Comparison of ENCODE assay signal across 12 cellular contexts in genomic region chr18:48825101-48825745, GRCh38.
DNase-seq lines count a peak whose midpoint lies in the region; ATAC-seq, FAIRE-seq and TF ChIP-seq lines count a peak whose summit lies in the region.
"Had no signal": no experiment of that assay in that cellular context is flagged by ENCODE, and none has a peak within 500 bp of the region (broad histone marks: within the 10 kb centered on the region; RNA-seq: fewer than 3 reads in every experiment).

No MANE protein-coding gene starts in this region.

- TF ChIP-seq POLR2A in endothelial cell of umbilical vein (IDR thresholded peaks at IDR 0.05; ENCODE audit: low read depth, low read length), result no peak

- BruUV-seq in endothelial cell of umbilical vein (replicated peaks; lab: Mats Ljungman, UMichigan), result no TSS peak

- POLR2A ChIA-PET in endothelial cell of umbilical vein (lab: Charles Lee), result no interaction called here

- H3K4me1 ChIP-seq in ACC112 (ENCODE audit: control insufficient read depth, insufficient read depth, low read length, unreplicated experiment), result peaks cover 47% of the 10 kb centered on the region
- H3K4me1 ChIP-seq in SJSA1 (replicated peaks), result peaks cover 29% of the 10 kb centered on the region
- H3K4me1 ChIP-seq in endothelial cell of umbilical vein (ENCODE audit: control insufficient read depth, extremely low read depth, insufficient read depth, low read length), result peaks cover 26% of the 10 kb centered on the region

- H3K36me3 ChIP-seq in ACC112 (ENCODE audit: insufficient read depth, low read length), result peaks cover 13% of the 10 kb centered on the region
- H3K36me3 ChIP-seq in SJSA1, result peaks cover 96% of the 10 kb centered on the region
- no peaks in the 10 kb centered on the region for H3K36me3 ChIP-seq in endothelial cell of umbilical vein (ENCODE audit: control insufficient read depth in 2 of 2, extremely low read depth in 1 of 2, insufficient read depth in 2 of 2, low read length in 2 of 2)

- H3K4me1 Mint-ChIP-seq in natural killer cell, result peaks cover 78 to 88% of the 10 kb centered on the region in 2 donors

- H3K27ac Mint-ChIP-seq in natural killer cell, result peak overlapping the region; percentile 38 to 85

- CTCF ChIA-PET in endothelial cell of umbilical vein (lab: Charles Lee), result interaction anchor here (1.0 kb wide), 1 partner anchor 112 kb away, joined by 3 read pairs; no protein-coding TSS in a partner anchor

- no peaks in the 10 kb centered on the region for H3K9me3 Mint-ChIP-seq in natural killer cell

- H3K79me2 ChIP-seq in ACC112 (ENCODE audit: control insufficient read depth, insufficient read depth, low read length, unreplicated experiment) (peaks cover 4% of the 10 kb centered on the region), endothelial cell of umbilical vein (ENCODE audit: control insufficient read depth, insufficient read depth, low read length) (no peaks in the 10 kb centered on the region)

- peak; percentile 40 to 43 for DNase-seq in SJSA1 (ENCODE audit: low read depth in 1 of 2, low spot score in 2 of 2)
- DNase-seq in endothelial cell of umbilical vein (ENCODE audit: low read depth, low spot score), result peak; percentile 66
- no peak for DNase-seq in natural killer cell
- no peak for DNase-seq in central memory CD4-positive, alpha-beta T cell
- no peak for DNase-seq in epidermal melanocyte (ENCODE audit: insufficient read length, low spot score)
- DNase-seq: NCI-H2227 treated with DMSO at 0.1 percent for 48 hours, nucleus accumbens had no signal

- H3K27me3 ChIP-seq in ACC112 (ENCODE audit: insufficient read depth, low read length) (no peaks in the 10 kb centered on the region), SJSA1 (replicated peaks) (no peaks in the 10 kb centered on the region), endothelial cell of umbilical vein (ENCODE audit: control insufficient read depth in 2 of 2, insufficient read depth in 2 of 2, low read length in 2 of 2) (no peaks in the 10 kb centered on the region)

- ATAC-seq in natural killer cell (no peak), GM18498 (IDR thresholded peaks at IDR 0.05; ENCODE audit: unreplicated experiment) (no peak), HG02970 (IDR thresholded peaks at IDR 0.05; ENCODE audit: low FRiP score, unreplicated experiment) (no peak)
- ATAC-seq: K562 had no signal

- dilution Hi-C loops in endothelial cell of umbilical vein (cut with MboI; ENCODE audit: extremely low pct_ligation_motif_present, low sequenced_read_pairs), result no loop called here

- peak overlapping the region; percentile 51 for H3K4me2 ChIP-seq in endothelial cell of umbilical vein (ENCODE audit: insufficient read depth, low read length)

- no peaks in the 10 kb centered on the region for H3K9me1 ChIP-seq in endothelial cell of umbilical vein (replicated peaks; ENCODE audit: control insufficient read depth, extremely low read depth, insufficient read depth, low read length)

- H3K27ac ChIP-seq in ACC112 (ENCODE audit: low read depth, low read length), result peak overlapping the region; percentile 79
- H3K27ac ChIP-seq in SJSA1, result peak overlapping the region; percentile 48
- no peak overlapping the region for H3K27ac ChIP-seq in endothelial cell of umbilical vein (ENCODE audit: insufficient read depth, low read depth, low read length)

- H3K9me3 ChIP-seq in SJSA1 (replicated peaks) (no peaks in the 10 kb centered on the region), endothelial cell of umbilical vein (replicated peaks; ENCODE audit: control insufficient read depth, insufficient read depth, low read length) (no peaks in the 10 kb centered on the region)

- TF ChIP-seq CTCF in endothelial cell of umbilical vein (IDR thresholded peaks at IDR 0.05; ENCODE audit: extremely low read depth in 1 of 2, insufficient read depth in 1 of 2, low read depth in 1 of 2, low read length in 2 of 2) (no peak), natural killer cell (IDR thresholded peaks at IDR 0.05) (no peak)

- H2AFZ ChIP-seq in ACC112 (ENCODE audit: low read length, unreplicated experiment) (no peak overlapping the region), endothelial cell of umbilical vein (ENCODE audit: low read depth, low read length) (no peak overlapping the region)

- no peak overlapping the region for H3K4me3 Mint-ChIP-seq in natural killer cell

- H3K9ac ChIP-seq in endothelial cell of umbilical vein (replicated peaks; ENCODE audit: extremely low read depth, insufficient read depth, low read length), result no peak overlapping the region

- H3K36me3 Mint-ChIP-seq in natural killer cell, result peaks cover 9% of the 10 kb centered on the region

- H3K4me3 ChIP-seq in ACC112 (ENCODE audit: low read depth, low read length), result no peak overlapping the region
- no peak overlapping the region for H3K4me3 ChIP-seq in SJSA1
- H3K4me3 ChIP-seq in endothelial cell of umbilical vein (replicated peaks in 1 of 3; ENCODE audit: insufficient read depth in 1 of 3, low read depth in 1 of 3, low read length in 3 of 3), result no peak overlapping the region
- H3K4me3 ChIP-seq: K562 had no signal

- intact Hi-C loops in endothelial cell of umbilical vein (cut with micrococcal nuclease), result loop anchor here (1.0 kb wide), 1 partner anchor 48 kb away; no protein-coding TSS in a partner anchor
- intact Hi-C loops in natural killer cell (cut with micrococcal nuclease), result no loop called here

- FAIRE-seq in endothelial cell of umbilical vein (lab: Jason Lieb, UNC), result peak; percentile 89
- FAIRE-seq: colon, K562 had no signal

- no peaks in the 10 kb centered on the region for H3K27me3 Mint-ChIP-seq in natural killer cell (ENCODE audit: low read depth in 2 of 2)

- no peaks in the 10 kb centered on the region for H4K20me1 ChIP-seq in endothelial cell of umbilical vein (replicated peaks; ENCODE audit: control insufficient read depth, extremely low read depth, insufficient read depth, low read length)

TF ChIP-seq in endothelial cell of umbilical vein, 7 proteins besides CTCF, POLR2A, EP300 and RAD21:
- TF ChIP-seq JUN (IDR thresholded peaks at IDR 0.05; ENCODE audit: borderline replicate concordance, insufficient read depth, insufficient read length, low read depth) (no peak), FOS (IDR thresholded peaks at IDR 0.05; ENCODE audit: borderline replicate concordance, insufficient read depth, low read length) (no peak), MAX (IDR thresholded peaks at IDR 0.05; ENCODE audit: insufficient read depth, insufficient read length) (no peak), MYC (IDR thresholded peaks at IDR 0.05; ENCODE audit: low read depth, low read length) (no peak), GATA2 (IDR thresholded peaks at IDR 0.05; ENCODE audit: insufficient read depth, insufficient read length, low read depth, low read length) (no peak), POLR2AphosphoS5 (IDR thresholded peaks at IDR 0.05; ENCODE audit: insufficient read depth, low read depth, low read length) (no peak), EZH2 (IDR thresholded peaks at IDR 0.05; ENCODE audit: borderline replicate concordance, low read depth, low read length, severe bottlenecking) (no peak)

Comparison
In these comparisons a context has a peak if more than half of its experiments do, and no peak if none do; other contexts are left out.
1. DNase-seq: peak in SJSA1 (2 of 2) and endothelial cell of umbilical vein (single experiment); none in natural killer cell (single experiment), central memory CD4-positive, alpha-beta T cell (single experiment) and epidermal melanocyte (single experiment).